ENCODE assay signal across 11 cellular contexts in genomic region chr12:124592050-124592449, GRCh38. TPM values are rescaled to one million over a fixed set of nuclear protein-coding genes. Genes with fewer than 3 reads are reported as not detected.
DNase-seq lines count a peak whose midpoint lies in the region; ATAC-seq and TF ChIP-seq lines count a peak whose summit lies in the region.
"Had no signal": no experiment of that assay in that cellular context is flagged by ENCODE, and none has a peak within 500 bp of the region (broad histone marks: within the 10 kb centered on the region; RNA-seq: fewer than 3 reads in every experiment).

No MANE protein-coding gene starts in this region.

- no peak for TF ChIP-seq CTCF in HFFc6 (IDR thresholded peaks at IDR 0.05)
- no peak for TF ChIP-seq CTCF in astrocyte of the cerebellum (IDR thresholded peaks at IDR 0.05; ENCODE audit: low read depth, low read length, missing control alignments)

- peak overlapping the region; percentile 33 for H2AFZ ChIP-seq in ACC112 (ENCODE audit: low read length, unreplicated experiment)

- no peaks in the 10 kb centered on the region; the same call in 1 of the 2 replicates for H3K9me3 Mint-ChIP-seq in HFFc6

- H3K4me1 Mint-ChIP-seq in HFFc6 (ENCODE audit: low read depth): peaks cover 40% of the 10 kb centered on the region

- no peaks in the 10 kb centered on the region for H3K27me3 ChIP-seq in ACC112 (ENCODE audit: insufficient read depth, low read length)
- H3K27me3 ChIP-seq: upper lobe of right lung had no signal

- no peak for ATAC-seq in GM18505 (IDR thresholded peaks at IDR 0.05; ENCODE audit: unreplicated experiment)
- ATAC-seq: activated CD8-positive, alpha-beta memory T cell treated with anti-CD3 and anti-CD28 coated beads, Interleukin-2, amount 10 ng/mL, durations not matched to agents 7 days and 5 days had no signal

- DNase-seq in HFFc6 (peak; percentile 53), astrocyte of the cerebellum (ENCODE audit: low read depth) (peak; percentile 35), hepatic stellate cell (ENCODE audit: low spot score) (peak; percentile 65), ureter (ENCODE audit: low spot score) (no peak), NCI-H2081 treated with DMSO at 0.1 percent for 48 hours (lab: John Stamatoyannopoulos, UW) (no peak), NCI-H1105 treated with DMSO at 0.1 percent for 48 hours (lab: John Stamatoyannopoulos, UW) (no peak)
- DNase-seq: activated CD8-positive, alpha-beta memory T cell treated with anti-CD3 and anti-CD28 coated beads, Interleukin-2, amount 10 ng/mL, durations not matched to agents 7 days and 5 days; upper lobe of right lung had no signal

- in situ Hi-C loops in astrocyte of the cerebellum (cut with HindIII; ENCODE audit: low sequenced_read_pairs): no loop called here

- no peaks in the 10 kb centered on the region for H3K79me2 ChIP-seq in ACC112 (ENCODE audit: control insufficient read depth, insufficient read depth, low read length, unreplicated experiment)

- no peak for TF ChIP-seq POLR2A in GM18505 (IDR thresholded peaks at IDR 0.05; ENCODE audit: borderline replicate concordance, extremely low read depth, insufficient read depth, insufficient read length)

- H3K4me1 ChIP-seq in ACC112 (ENCODE audit: control insufficient read depth, insufficient read depth, low read length, unreplicated experiment): peaks cover 21% of the 10 kb centered on the region

- peak overlapping the region; percentile 45 for H3K27ac Mint-ChIP-seq in HFFc6
- H3K27ac Mint-ChIP-seq: activated CD8-positive, alpha-beta memory T cell treated with anti-CD3 and anti-CD28 coated beads, Interleukin-2, amount 10 ng/mL, durations not matched to agents 7 days and 5 days; T-helper 2 cell treated with Interferon-gamma antibody and Interleukin-4, amounts not matched to agents 5 μg/mL and 100 μg/mL, for 36 hours had no signal

- peak overlapping the region; percentile 77 for H3K27ac ChIP-seq in ACC112 (ENCODE audit: low read depth, low read length)
- H3K27ac ChIP-seq: upper lobe of right lung had no signal

- H3K36me3 Mint-ChIP-seq in HFFc6 (ENCODE audit: low read depth): peaks cover 11% of the 10 kb centered on the region
- H3K36me3 Mint-ChIP-seq: activated CD8-positive, alpha-beta memory T cell treated with anti-CD3 and anti-CD28 coated beads, Interleukin-2, amount 10 ng/mL, durations not matched to agents 7 days and 5 days had no signal

- no peak overlapping the region for H3K4me3 Mint-ChIP-seq in HFFc6
- H3K4me3 Mint-ChIP-seq: activated CD8-positive, alpha-beta memory T cell treated with anti-CD3 and anti-CD28 coated beads, Interleukin-2, amount 10 ng/mL, durations not matched to agents 7 days and 5 days; T-helper 2 cell treated with Interferon-gamma antibody and Interleukin-4, amounts not matched to agents 5 μg/mL and 100 μg/mL, for 36 hours had no signal

- no peaks in the 10 kb centered on the region for H3K36me3 ChIP-seq in ACC112 (ENCODE audit: insufficient read depth, low read length)
- H3K36me3 ChIP-seq: upper lobe of right lung had no signal

- peaks cover 17% of the 10 kb centered on the region for H3K27me3 Mint-ChIP-seq in HFFc6 (ENCODE audit: insufficient read depth)

- H3K4me3 ChIP-seq in ACC112 (ENCODE audit: low read depth, low read length) (no peak overlapping the region), astrocyte of the cerebellum (ENCODE audit: low read depth, low read length) (no peak overlapping the region)
- H3K4me3 ChIP-seq: upper lobe of right lung had no signal

RNA-seq across cellular contexts. Expression of gene NCOR2, which starts 24.6 kb away (rescaled TPM):
- 100 to 1,000 TPM; 237 to 249 (median 240) TPM for total RNA-seq in HFFc6 (2021; fragmentation: NEBNext Ultra II Directional; extraction: Animal tissue kit (Norgen Biotek cat#: 25700))
- total RNA-seq in ureter: 200 TPM

Comparison
In these comparisons a context has a peak if more than half of its experiments do, and no peak if none do; other contexts are left out.
1. DNase-seq: peak in HFFc6 (single experiment), astrocyte of the cerebellum (single experiment) and hepatic stellate cell (single experiment); none in ureter (single experiment), NCI-H2081 treated with DMSO at 0.1 percent for 48 hours (single experiment) and NCI-H1105 treated with DMSO at 0.1 percent for 48 hours (single experiment).